ENCODE assay signal across 8 cellular contexts in genomic region chr1:21909787-21910503, GRCh38. TPM values are rescaled to one million over a fixed set of nuclear protein-coding genes. Genes with fewer than 3 reads are reported as not detected.
DNase-seq lines count a peak whose midpoint lies in the region; ATAC-seq and TF ChIP-seq lines count a peak whose summit lies in the region.

No MANE protein-coding gene starts in this region.

- no peak overlapping the region for H3K4me3 Mint-ChIP-seq in activated CD4-positive, alpha-beta T cell treated with anti-CD3 and anti-CD28 coated beads, Interleukin-2, amount 10 ng/mL, durations not matched to agents 7 days and 5 days

- no peaks in the 10 kb centered on the region for H3K79me2 ChIP-seq in OCI-LY7 (ENCODE audit: insufficient read depth, low read depth, low read length)

- 32 to 76% methylated on average over 9 of the region's 9 CpGs for WGBS in sigmoid colon, 2 donors

- H3K4me3 ChIP-seq in fibroblast of villous mesenchyme (ENCODE audit: low read depth, low read length) (no peak overlapping the region), sigmoid colon (no peak overlapping the region), OCI-LY7 (ENCODE audit: low read depth, low read length, poor library complexity, severe bottlenecking) (no peak overlapping the region)

- TF ChIP-seq EP300 in sigmoid colon (IDR thresholded peaks at IDR 0.05) = no peak

- CTCF ChIA-PET in activated CD4-positive, alpha-beta T cell treated with anti-CD3 and anti-CD28 coated beads, Interleukin-2, amount 10 ng/mL, durations not matched to agents 7 days and 5 days (lab: Charles Lee) = interaction anchor here (0.6 to 0.9 kb wide), 2 partner anchors 9 to 21 kb away, joined by 3 to 6 read pairs; no protein-coding TSS in a partner anchor
- CTCF ChIA-PET in OCI-LY7 (lab: Charles Lee; ENCODE audit: unreplicated experiment) = no interaction called here

- BruUV-seq in OCI-LY7 (replicated peaks; lab: Mats Ljungman, UMichigan) = no TSS peak

- H4K20me1 ChIP-seq in OCI-LY7 (ENCODE audit: insufficient read depth, low read length) = no peaks in the 10 kb centered on the region

- no peak for ATAC-seq in GM18505 (IDR thresholded peaks at IDR 0.05; ENCODE audit: unreplicated experiment)

- peak overlapping the region; percentile 75 for H3K27ac Mint-ChIP-seq in activated CD4-positive, alpha-beta T cell treated with anti-CD3 and anti-CD28 coated beads, Interleukin-2, amount 10 ng/mL, durations not matched to agents 7 days and 5 days

- no peaks in the 10 kb centered on the region for H3K9me3 Mint-ChIP-seq in activated CD4-positive, alpha-beta T cell treated with anti-CD3 and anti-CD28 coated beads, Interleukin-2, amount 10 ng/mL, durations not matched to agents 7 days and 5 days

- H3K36me3 Mint-ChIP-seq in activated CD4-positive, alpha-beta T cell treated with anti-CD3 and anti-CD28 coated beads, Interleukin-2, amount 10 ng/mL, durations not matched to agents 7 days and 5 days (ENCODE audit: low read depth) = no peaks in the 10 kb centered on the region

- TF ChIP-seq POLR2A in GM18505 (IDR thresholded peaks at IDR 0.05; ENCODE audit: borderline replicate concordance, extremely low read depth, insufficient read depth, insufficient read length) = peak; percentile 20
- no peak for TF ChIP-seq POLR2A in sigmoid colon (IDR thresholded peaks at IDR 0.05)

- H3K27ac ChIP-seq in sigmoid colon (peak overlapping the region; percentile 90 to 99 (median 98)), OCI-LY7 (ENCODE audit: low read depth, low read length, poor library complexity, severe bottlenecking) (no peak overlapping the region)

- H3K9me3 ChIP-seq in sigmoid colon (no peaks in the 10 kb centered on the region), OCI-LY7 (ENCODE audit: low read length) (no peaks in the 10 kb centered on the region)

- H3K4me1 ChIP-seq in sigmoid colon = peaks cover 0 to 100% (median 100%) of the 10 kb centered on the region in 4 donors
- H3K4me1 ChIP-seq in OCI-LY7 (ENCODE audit: insufficient read depth, low read length, poor library complexity, severe bottlenecking) = no peaks in the 10 kb centered on the region

- no peak overlapping the region for H2AFZ ChIP-seq in OCI-LY7 (ENCODE audit: low read length)

- no peak for TF ChIP-seq CTCF in fibroblast of villous mesenchyme (IDR thresholded peaks at IDR 0.05; ENCODE audit: insufficient read depth, low read depth, low read length)
- no peak for TF ChIP-seq CTCF in sigmoid colon (IDR thresholded peaks at IDR 0.05)
- TF ChIP-seq CTCF in OCI-LY7 (conservative IDR thresholded peaks at IDR 0.05; ENCODE audit: low read length) = no peak

- no peaks in the 10 kb centered on the region for H3K36me3 ChIP-seq in sigmoid colon
- H3K36me3 ChIP-seq in OCI-LY7 (ENCODE audit: insufficient read depth, low read length) = no peaks in the 10 kb centered on the region

- intact Hi-C loops in sigmoid colon (cut with DNase I) = loop anchor here (2.0 kb wide), 1 partner anchor 23 kb away; no protein-coding TSS in a partner anchor
- intact Hi-C loops in OCI-LY7 (cut with micrococcal nuclease; ENCODE audit: unreplicated experiment) = no loop called here

- H3K4me2 ChIP-seq in OCI-LY7 (ENCODE audit: low read length) = no peak overlapping the region

- H3K27me3 ChIP-seq in sigmoid colon = no peaks in the 10 kb centered on the region

- H3K9me2 ChIP-seq in OCI-LY7 (ENCODE audit: insufficient read depth, low read length) = no peaks in the 10 kb centered on the region

- H3K4me1 Mint-ChIP-seq in activated CD4-positive, alpha-beta T cell treated with anti-CD3 and anti-CD28 coated beads, Interleukin-2, amount 10 ng/mL, durations not matched to agents 7 days and 5 days = peaks cover 18% of the 10 kb centered on the region

- no peaks in the 10 kb centered on the region for H3K27me3 Mint-ChIP-seq in activated CD4-positive, alpha-beta T cell treated with anti-CD3 and anti-CD28 coated beads, Interleukin-2, amount 10 ng/mL, durations not matched to agents 7 days and 5 days

- POLR2A ChIA-PET in activated CD4-positive, alpha-beta T cell treated with anti-CD3 and anti-CD28 coated beads, Interleukin-2, amount 10 ng/mL, durations not matched to agents 7 days and 5 days (lab: Charles Lee) = no interaction called here
- POLR2A ChIA-PET in OCI-LY7 (lab: Charles Lee) = no interaction called here

- no peak for DNase-seq in activated CD4-positive, alpha-beta T cell treated with anti-CD3 and anti-CD28 coated beads, Interleukin-2, amount 10 ng/mL, durations not matched to agents 7 days and 5 days
- DNase-seq in fibroblast of villous mesenchyme (ENCODE audit: low read depth) (peak; percentile 68), sigmoid colon (peak; percentile 91), OCI-LY7 (ENCODE audit: low spot score) (no peak), EL (no peak), NCI-H748 (lab: John Stamatoyannopoulos, UW; ENCODE audit: unreplicated experiment) (no peak), DMS79 (lab: John Stamatoyannopoulos, UW) (no peak)

RNA-seq across cellular contexts. Expression of gene HSPG2, which starts 27.2 kb away (rescaled TPM):
- 1 to 10 TPM; 1.9 to 2.3 TPM for total RNA-seq in activated CD4-positive, alpha-beta T cell treated with anti-CD3 and anti-CD28 coated beads, Interleukin-2, amount 10 ng/mL, durations not matched to agents 7 days and 5 days
- total RNA-seq in fibroblast of villous mesenchyme (166 and 200 TPM in 2 replicates), sigmoid colon (100 to 1,000 TPM in 3 of 4 donors, 10 to 100 TPM in 1; 66.3 to 761 (median 213) TPM), OCI-LY7 (2022) (3.5 and 4.7 TPM in 2 replicates)
- 100 to 1,000 TPM in 1 of 3 donors, 10 to 100 TPM in 1, 1 to 10 TPM in 1; 6.0 to 104 (median 10.4) TPM for polyA plus RNA-seq in sigmoid colon
- total RNA-seq in OCI-LY7 (2014; rRNA removed; shearing (Covaris generic)) = 1.2 and 1.6 TPM in 2 replicates

Comparison
In these comparisons a context has a peak if more than half of its experiments do, and no peak if none do; other contexts are left out.
1. DNase-seq: peak in fibroblast of villous mesenchyme (single experiment) and sigmoid colon (single experiment); none in activated CD4-positive, alpha-beta T cell treated with anti-CD3 and anti-CD28 coated beads, Interleukin-2, amount 10 ng/mL, durations not matched to agents 7 days and 5 days (single experiment), OCI-LY7 (single experiment), EL (single experiment), NCI-H748 (single experiment) and DMS79 (single experiment).
2. RNA of gene HSPG2, which starts 27.2 kb away (total RNA-seq): 66.3 to 761 TPM in sigmoid colon and 166 to 200 TPM in fibroblast of villous mesenchyme; 1.2 to 4.7 TPM in OCI-LY7 and 1.9 to 2.3 TPM in activated CD4-positive, alpha-beta T cell treated with anti-CD3 and anti-CD28 coated beads, Interleukin-2, amount 10 ng/mL, durations not matched to agents 7 days and 5 days; every median in the first group is over 10 times any median in the second.